ENCODE assay signal across 10 cellular contexts in genomic region chrX:121746105-121746504, GRCh38.
"Had no signal": no experiment of that assay in that cellular context is flagged by ENCODE, and none has a peak within 500 bp of the region (broad histone marks: within the 10 kb centered on the region; RNA-seq: fewer than 3 reads in every experiment).

No MANE protein-coding gene starts in this region.

- H3K27ac Mint-ChIP-seq: HFFc6, IgD-negative memory B cell had no signal

- H3K4me1 ChIP-seq: HAP-1 had no signal

- H3K27ac ChIP-seq: GM23248, HL-60 had no signal

- H2AFZ ChIP-seq: GM23248 had no signal

- FAIRE-seq: HepG2 had no signal

- H3K9ac ChIP-seq: GM23248 had no signal

- H3K4me1 Mint-ChIP-seq: IgD-negative memory B cell had no signal

- H3K9me3 ChIP-seq: HAP-1 had no signal

- H3K4me3 ChIP-seq: GM23248, HAP-1 had no signal

- DNase-seq: GM23248, GOT3, H7, HFFc6, KG1 had no signal

- ATAC-seq: HCT116, HepG2 had no signal

- H3K36me3 ChIP-seq: HAP-1 had no signal

- H3K9me3 Mint-ChIP-seq: HFFc6 had no signal

- H3K4me3 Mint-ChIP-seq: HFFc6, IgD-negative memory B cell had no signal
